Comparison of ENCODE assay signal across 24 cellular contexts in the genomic region with DNA sequence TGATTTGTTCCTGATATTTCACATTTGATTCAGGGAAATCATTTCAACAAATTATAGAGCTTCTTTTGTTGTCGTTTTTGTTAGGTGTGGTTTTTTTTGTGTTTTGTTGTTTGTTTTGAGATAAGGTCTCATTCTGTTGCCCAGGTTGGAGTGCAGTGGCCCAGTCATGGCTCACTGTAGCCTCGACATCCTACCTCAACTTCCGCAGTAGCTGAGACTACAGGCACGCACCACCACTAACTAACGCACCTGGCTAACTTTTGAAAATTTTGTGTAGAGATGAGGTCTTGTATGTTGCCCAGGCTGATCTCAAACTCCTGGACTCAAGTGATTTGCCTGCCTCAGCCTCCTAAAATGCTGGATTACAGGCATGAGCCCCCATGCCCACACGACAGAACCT.
"Had no signal": no experiment of that assay in that cellular context is flagged by ENCODE, and none has a peak within 500 bp of the region (broad histone marks: within the 10 kb centered on the region; RNA-seq: fewer than 3 reads in every experiment).

No MANE protein-coding gene starts in this region.

- ATAC-seq: activated CD4-positive, CD25-positive, alpha-beta regulatory T cell treated with anti-CD3 and anti-CD28 coated beads, Interleukin-2, amount 50 U/mL, for 24 hours; activated CD8-positive, alpha-beta T cell treated with anti-CD3 and anti-CD28 coated beads, Interleukin-2, amount 10 ng/mL, durations not matched to agents 7 days and 5 days; left lobe of liver; mucosa of descending colon; T-cell had no signal

- H3K4me3 ChIP-seq: mucosa of descending colon, neural progenitor cell, prostate gland, right atrium auricular region had no signal

- H3K27me3 ChIP-seq: neural progenitor cell, right atrium auricular region had no signal

- H3K9me3 Mint-ChIP-seq: activated CD4-positive, alpha-beta T cell treated with anti-CD3 and anti-CD28 coated beads, Interleukin-2, amount 10 ng/mL, durations not matched to agents 7 days and 5 days; activated T-helper 2 cell treated with anti-CD3 and anti-CD28 coated beads, Interferon-gamma antibody, Interleukin-2, Interleukin-4, amounts not matched to agents 10 μg/mL and 5 μg/mL and 100 μg/mL, durations not matched to agents 14 hours and 24 hours and 36 hours; naive B cell; stimulated activated naive CD8-positive, alpha-beta T cell treated with anti-CD3 and anti-CD28 coated beads, Interleukin-15, Interleukin-2, amounts not matched to agents 100 ng/mL and 50 ng/mL, for 24 hours; T-cell had no signal

- H3K27ac ChIP-seq: epithelial cell of prostate, neural progenitor cell had no signal

- H3K4me1 ChIP-seq: neural progenitor cell, prostate gland had no signal

- H3K4me3 Mint-ChIP-seq: activated CD4-positive, alpha-beta T cell treated with anti-CD3 and anti-CD28 coated beads, Interleukin-2, amount 10 ng/mL, durations not matched to agents 7 days and 5 days; activated CD8-positive, alpha-beta T cell treated with anti-CD3 and anti-CD28 coated beads, Interleukin-2, amount 10 ng/mL, durations not matched to agents 7 days and 5 days; naive B cell; neural progenitor cell; stimulated activated naive CD8-positive, alpha-beta T cell treated with anti-CD3 and anti-CD28 coated beads, Interleukin-15, Interleukin-2, amounts not matched to agents 100 ng/mL and 50 ng/mL, for 24 hours had no signal

- H3K9ac ChIP-seq: neural progenitor cell, SK-N-SH had no signal

- DNase-seq: activated CD4-positive, alpha-beta T cell treated with anti-CD3 and anti-CD28 coated beads, Interleukin-2, amount 10 ng/mL, durations not matched to agents 7 days and 5 days; activated CD8-positive, alpha-beta memory T cell treated with anti-CD3 and anti-CD28 coated beads, Interleukin-2, amount 50 U/mL, for 48 hours; activated CD8-positive, alpha-beta T cell treated with anti-CD3 and anti-CD28 coated beads, Interleukin-2, amount 10 ng/mL, durations not matched to agents 7 days and 5 days; activated naive CD4-positive, alpha-beta T cell treated with anti-CD3 and anti-CD28 coated beads, Interleukin-2, amount 50 U/mL, for 16 hours; amygdala; foreskin fibroblast; hypothalamus; mucosa of descending colon; naive B cell; SK-N-SH; stimulated activated CD4-positive, alpha-beta T cell treated with anti-CD3 and anti-CD28 coated beads, Interleukin-12 subunit alpha, Interleukin-12 subunit beta, amount 100 ng/mL, for 4 hours; stimulated activated CD4-positive, alpha-beta T cell treated with anti-CD3 and anti-CD28 coated beads, Interleukin-1b, Interleukin-23, amount 100 ng/mL, for 48 hours; stimulated activated CD8-positive, alpha-beta memory T cell treated with anti-CD3 and anti-CD28 coated beads, Interleukin-4, amount 100 ng/mL, for 48 hours; T-cell; T1000; trophoblast cell had no signal

- H2AFZ ChIP-seq: neural progenitor cell had no signal

- H3K27me3 Mint-ChIP-seq: activated CD4-positive, alpha-beta T cell treated with anti-CD3 and anti-CD28 coated beads, Interleukin-2, amount 10 ng/mL, durations not matched to agents 7 days and 5 days; naive B cell; stimulated activated naive CD8-positive, alpha-beta T cell treated with anti-CD3 and anti-CD28 coated beads, Interleukin-15, Interleukin-2, amounts not matched to agents 100 ng/mL and 50 ng/mL, for 24 hours; T-cell had no signal

- H3K9me3 ChIP-seq: mucosa of descending colon, prostate gland, right atrium auricular region, SK-N-SH had no signal

- H3K4me2 ChIP-seq: neural progenitor cell, SK-N-SH had no signal

- H3K27ac Mint-ChIP-seq: activated T-helper 2 cell treated with anti-CD3 and anti-CD28 coated beads, Interferon-gamma antibody, Interleukin-2, Interleukin-4, amounts not matched to agents 10 μg/mL and 5 μg/mL and 100 μg/mL, durations not matched to agents 14 hours and 24 hours and 36 hours; neural progenitor cell had no signal

- H3K36me3 ChIP-seq: neural progenitor cell, prostate gland, right atrium auricular region had no signal
